Comparison of ENCODE assay signal across 8 cellular contexts in the genomic region with DNA sequence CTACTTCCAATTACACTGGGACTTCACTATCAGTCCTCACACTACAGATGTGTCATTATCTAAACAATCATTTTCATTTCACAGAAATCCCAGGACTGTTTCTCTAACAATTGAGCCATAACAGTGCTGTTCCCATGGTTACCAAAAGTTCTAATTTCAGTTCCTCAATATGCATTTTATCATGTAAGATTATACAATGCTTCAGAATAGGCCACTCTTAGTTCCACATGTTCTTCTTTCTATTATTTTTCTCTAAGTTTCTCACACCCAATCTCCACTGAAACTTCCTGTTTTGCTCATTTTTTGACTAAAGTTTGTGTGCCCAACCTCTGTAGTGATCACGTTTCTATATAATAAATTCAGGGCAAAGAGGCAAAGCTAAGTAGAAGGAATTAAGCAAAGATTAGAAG.
DNase-seq lines count a peak whose midpoint lies in the region; ATAC-seq, FAIRE-seq and TF ChIP-seq lines count a peak whose summit lies in the region.

No MANE protein-coding gene starts in this region.

- peak overlapping the region; percentile 4; the same call in 1 of the 2 replicates for H3K4me3 ChIP-seq in ACC112 (ENCODE audit: low read depth, low read length)
- no peak overlapping the region for H3K4me3 ChIP-seq in K562
- H3K4me3 ChIP-seq in H7 (ENCODE audit: insufficient read depth, low read depth, low read length): no peak overlapping the region

- no TSS peak for BruUV-seq in K562 (replicated peaks; lab: Mats Ljungman, UMichigan)

- in situ Hi-C loops in K562 (cut with MboI): no loop called here

- H2AFZ ChIP-seq in ACC112 (ENCODE audit: low read length, unreplicated experiment) (peak overlapping the region; percentile 75), K562 (ENCODE audit: low read depth, low read length) (no peak overlapping the region)

- H3K36me3 ChIP-seq in ACC112 (ENCODE audit: insufficient read depth, low read length) (no peaks in the 10 kb centered on the region), K562 (ENCODE audit: control insufficient read depth, insufficient read depth, low read length) (no peaks in the 10 kb centered on the region), H7 (replicated peaks; ENCODE audit: control insufficient read depth, insufficient read depth, low read length) (no peaks in the 10 kb centered on the region)

- no peaks in the 10 kb centered on the region for H4K20me1 ChIP-seq in K562 (replicated peaks; ENCODE audit: control insufficient read depth, insufficient read depth, low read length)

- 0% methylated on average over 1 of the region's 1 CpG for WGBS in K562 (ENCODE audit: insufficient coverage, low coverage, missing lambda C conversion rate)

- H3K4me1 ChIP-seq in ACC112 (ENCODE audit: control insufficient read depth, insufficient read depth, low read length, unreplicated experiment): peaks cover 43% of the 10 kb centered on the region
- no peaks in the 10 kb centered on the region; a peak in 1 of 5 replicates for H3K4me1 ChIP-seq in K562 (replicated peaks in 1 of 2; ENCODE audit: control insufficient read depth in 2 of 2, insufficient read depth in 2 of 2, low read length in 2 of 2)

- CTCF ChIA-PET in K562 (lab: Yijun Ruan, JAX; ENCODE audit: low intra/inter-chr PET ratio): no interaction called here

- no peak for TF ChIP-seq CTCF in K562 (IDR thresholded peaks at IDR 0.05 in 2 of 3, conservative IDR thresholded peaks at IDR 0.05 in 1 of 3; ENCODE audit: insufficient read depth in 2 of 3, low read depth in 1 of 3, low read length in 3 of 3)

- H3K9ac ChIP-seq in K562 (ENCODE audit: insufficient read depth in 1 of 2, low read depth in 2 of 2, low read length in 2 of 2): no peak overlapping the region

- no peaks in the 10 kb centered on the region for H3K9me1 ChIP-seq in K562 (ENCODE audit: control insufficient read depth, insufficient read depth, low read length)

- no peaks in the 10 kb centered on the region for H3K9me3 ChIP-seq in K562 (replicated peaks; ENCODE audit: control insufficient read depth, insufficient read depth, low read depth, low read length)

- peak in 1 of 4 experiments; percentile 3 for DNase-seq in K562 (ENCODE audit: extremely low read depth in 1 of 4, low spot score in 3 of 4)
- DNase-seq in sciatic nerve (ENCODE audit: low spot score): no peak
- no peak for DNase-seq in H7
- no peak for DNase-seq in HTR-8/SVneo (ENCODE audit: insufficient read length, low spot score)
- DNase-seq in NCI-H1930 (lab: John Stamatoyannopoulos, UW): no peak

- no peak for TF ChIP-seq POLR2A in K562 (conservative IDR thresholded peaks at IDR 0.05)

- ATAC-seq in GM19372 (IDR thresholded peaks at IDR 0.05; ENCODE audit: low read depth, unreplicated experiment) (peak; percentile 94), HG03432 (IDR thresholded peaks at IDR 0.05; ENCODE audit: unreplicated experiment) (peak; percentile 94), K562 (no peak), sciatic nerve (peak; percentile 12)

- FAIRE-seq in K562 (lab: Jason Lieb, UNC) (no peak), HTR-8/SVneo (lab: Jason Lieb, UNC) (no peak)

- TF ChIP-seq EP300 in K562 (IDR thresholded peaks at IDR 0.05; ENCODE audit: low read length): no peak

- no peak overlapping the region for H3K4me2 ChIP-seq in K562 (ENCODE audit: insufficient read depth, low read length)

- H3K27me3 ChIP-seq in ACC112 (ENCODE audit: insufficient read depth, low read length) (no peaks in the 10 kb centered on the region), K562 (ENCODE audit: control insufficient read depth in 2 of 2, insufficient read depth in 2 of 2, low read length in 2 of 2) (no peaks in the 10 kb centered on the region), H7 (ENCODE audit: control insufficient read depth, insufficient read depth, low read length) (peaks cover 3% of the 10 kb centered on the region)

- POLR2A ChIA-PET in K562 (lab: Yijun Ruan, JAX): no interaction called here

- H3K79me2 ChIP-seq in ACC112 (ENCODE audit: control insufficient read depth, insufficient read depth, low read length, unreplicated experiment) (no peaks in the 10 kb centered on the region), K562 (ENCODE audit: control insufficient read depth, insufficient read depth, low read length) (no peaks in the 10 kb centered on the region)

- TF ChIP-seq RAD21 in K562 (CRISPR knock-in tag; conservative IDR thresholded peaks at IDR 0.05 in 1 of 2, IDR thresholded peaks at IDR 0.05 in 1 of 2): no peak

- H3K27ac ChIP-seq in ACC112 (ENCODE audit: low read depth, low read length) (peak overlapping the region; percentile 94), K562 (ENCODE audit: extremely low read depth, low read depth, low read length) (no peak overlapping the region)

- intact Hi-C loops in K562 (cut with micrococcal nuclease): no loop called here
- intact Hi-C loops in sciatic nerve (cut with DNase I): no loop called here

TF ChIP-seq in K562, 482 proteins besides CTCF, POLR2A, EP300 and RAD21 (continues in another document):
- TF ChIP-seq NR4A1 (CRISPR knock-in tag; IDR thresholded peaks at IDR 0.05): no peak
- peak; percentile 26; the same call in 1 of the 2 replicates for TF ChIP-seq NR4A1 (tag; IDR thresholded peaks at IDR 0.05)
- TF ChIP-seq, protein P1, sequence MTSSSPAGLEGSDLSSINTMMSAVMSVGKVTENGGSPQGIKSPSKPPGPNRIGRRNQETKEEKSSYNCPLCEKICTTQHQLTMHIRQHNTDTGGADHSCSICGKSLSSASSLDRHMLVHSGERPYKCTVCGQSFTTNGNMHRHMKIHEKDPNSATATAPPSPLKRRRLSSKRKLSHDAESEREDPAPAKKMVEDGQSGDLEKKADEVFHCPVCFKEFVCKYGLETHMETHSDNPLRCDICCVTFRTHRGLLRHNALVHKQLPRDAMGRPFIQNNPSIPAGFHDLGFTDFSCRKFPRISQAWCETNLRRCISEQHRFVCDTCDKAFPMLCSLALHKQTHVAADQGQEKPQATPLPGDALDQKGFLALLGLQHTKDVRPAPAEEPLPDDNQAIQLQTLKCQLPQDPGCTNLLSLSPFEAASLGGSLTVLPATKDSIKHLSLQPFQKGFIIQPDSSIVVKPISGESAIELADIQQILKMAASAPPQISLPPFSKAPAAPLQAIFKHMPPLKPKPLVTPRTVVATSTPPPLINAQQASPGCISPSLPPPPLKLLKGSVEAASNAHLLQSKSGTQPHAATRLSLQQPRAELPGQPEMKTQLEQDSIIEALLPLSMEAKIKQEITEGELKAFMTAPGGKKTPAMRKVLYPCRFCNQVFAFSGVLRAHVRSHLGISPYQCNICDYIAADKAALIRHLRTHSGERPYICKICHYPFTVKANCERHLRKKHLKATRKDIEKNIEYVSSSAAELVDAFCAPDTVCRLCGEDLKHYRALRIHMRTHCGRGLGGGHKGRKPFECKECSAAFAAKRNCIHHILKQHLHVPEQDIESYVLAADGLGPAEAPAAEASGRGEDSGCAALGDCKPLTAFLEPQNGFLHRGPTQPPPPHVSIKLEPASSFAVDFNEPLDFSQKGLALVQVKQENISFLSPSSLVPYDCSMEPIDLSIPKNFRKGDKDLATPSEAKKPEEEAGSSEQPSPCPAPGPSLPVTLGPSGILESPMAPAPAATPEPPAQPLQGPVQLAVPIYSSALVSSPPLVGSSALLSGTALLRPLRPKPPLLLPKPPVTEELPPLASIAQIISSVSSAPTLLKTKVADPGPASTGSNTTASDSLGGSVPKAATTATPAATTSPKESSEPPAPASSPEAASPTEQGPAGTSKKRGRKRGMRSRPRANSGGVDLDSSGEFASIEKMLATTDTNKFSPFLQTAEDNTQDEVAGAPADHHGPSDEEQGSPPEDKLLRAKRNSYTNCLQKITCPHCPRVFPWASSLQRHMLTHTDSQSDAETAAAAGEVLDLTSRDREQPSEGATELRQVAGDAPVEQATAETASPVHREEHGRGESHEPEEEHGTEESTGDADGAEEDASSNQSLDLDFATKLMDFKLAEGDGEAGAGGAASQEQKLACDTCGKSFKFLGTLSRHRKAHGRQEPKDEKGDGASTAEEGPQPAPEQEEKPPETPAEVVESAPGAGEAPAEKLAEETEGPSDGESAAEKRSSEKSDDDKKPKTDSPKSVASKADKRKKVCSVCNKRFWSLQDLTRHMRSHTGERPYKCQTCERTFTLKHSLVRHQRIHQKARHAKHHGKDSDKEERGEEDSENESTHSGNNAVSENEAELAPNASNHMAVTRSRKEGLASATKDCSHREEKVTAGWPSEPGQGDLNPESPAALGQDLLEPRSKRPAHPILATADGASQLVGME (CRISPR knock-in tag; IDR thresholded peaks at IDR 0.05): no peak
- TF ChIP-seq MEF2D (tag; conservative IDR thresholded peaks at IDR 0.05; ENCODE audit: low read depth): 0 out of 2 replicates have a peak, but pooled peaks have one; percentile 1
- no peak for TF ChIP-seq ZNF217 (CRISPR knock-in tag; IDR thresholded peaks at IDR 0.05)
- TF ChIP-seq YY1 (IDR thresholded peaks at IDR 0.05; ENCODE audit: borderline replicate concordance in 1 of 3, control insufficient read depth in 1 of 3, extremely low read depth in 1 of 3, insufficient read depth in 3 of 3, insufficient read length in 1 of 3, insufficient replicate concordance in 2 of 3, low read depth in 1 of 3, low read length in 2 of 3): no peak
- no peak for TF ChIP-seq FOXP4 (CRISPR knock-in tag; IDR thresholded peaks at IDR 0.05; ENCODE audit: borderline replicate concordance)
- peak; percentile 68; the same call in 1 of the 2 replicates for TF ChIP-seq ZNF311 (CRISPR knock-in tag; IDR thresholded peaks at IDR 0.05)
- no peak for TF ChIP-seq CHD2 (IDR thresholded peaks at IDR 0.05; ENCODE audit: low read depth, low read length)
- peak; percentile 30; the same call in 1 of the 2 replicates for TF ChIP-seq GABPA (tag; conservative IDR thresholded peaks at IDR 0.05; ENCODE audit: low read depth)
- TF ChIP-seq PRMT5 (CRISPR knock-in tag; IDR thresholded peaks at IDR 0.05): no peak
- TF ChIP-seq ZNF589 (CRISPR knock-in tag; IDR thresholded peaks at IDR 0.05; ENCODE audit: low read depth): 0 out of 2 replicates have a peak, but pooled peaks have one; percentile 54
- TF ChIP-seq ZKSCAN8 (CRISPR knock-in tag; IDR thresholded peaks at IDR 0.05): 0 out of 2 replicates have a peak, but pooled peaks have one; percentile 19
